In genomic region chr22:45844009-45844408, GRCh38 we compare ENCODE assay signal across 18 cellular contexts.
"Had no signal": no experiment of that assay in that cellular context is flagged by ENCODE, and none has a peak within 500 bp of the region (broad histone marks: within the 10 kb centered on the region; RNA-seq: fewer than 3 reads in every experiment).

No MANE protein-coding gene starts in this region.

- H3K9me3 ChIP-seq: ascending aorta, esophagus muscularis mucosa, heart right ventricle, ovary, right lobe of liver, stomach, upper lobe of left lung had no signal

- H3K9me3 Mint-ChIP-seq: activated naive CD4-positive, alpha-beta T cell treated with anti-CD3 and anti-CD28 coated beads, Interleukin-2, amount 10 ng/mL, durations not matched to agents 7 days and 5 days; natural killer cell; stimulated activated effector memory CD8-positive, alpha-beta T cell treated with anti-CD3 and anti-CD28 coated beads, Interleukin-12 subunit alpha, Interleukin-12 subunit beta, amount 100 ng/mL, for 72 hours had no signal

- H3K27me3 Mint-ChIP-seq: activated CD4-positive, alpha-beta T cell treated with anti-CD3 and anti-CD28 coated beads, Interleukin-2, amount 10 ng/mL, durations not matched to agents 7 days and 5 days; activated naive CD4-positive, alpha-beta T cell treated with anti-CD3 and anti-CD28 coated beads, Interleukin-2, amount 10 ng/mL, durations not matched to agents 7 days and 5 days; activated T-cell treated with anti-CD3 and anti-CD28 coated beads, Interleukin-2, amount 50 U/mL, for 24 hours; memory B cell had no signal

- H3K4me3 Mint-ChIP-seq: activated CD4-positive, alpha-beta T cell treated with anti-CD3 and anti-CD28 coated beads, Interleukin-2, amount 10 ng/mL, durations not matched to agents 7 days and 5 days; activated CD8-positive, alpha-beta T cell treated with anti-CD3 and anti-CD28 coated beads, Interleukin-2, amount 10 ng/mL, durations not matched to agents 7 days and 5 days; activated naive CD4-positive, alpha-beta T cell treated with anti-CD3 and anti-CD28 coated beads, Interleukin-2, amount 10 ng/mL, durations not matched to agents 7 days and 5 days; activated T-cell treated with anti-CD3 and anti-CD28 coated beads, Interleukin-2, amount 50 U/mL, for 24 hours; memory B cell; natural killer cell; stimulated activated effector memory CD8-positive, alpha-beta T cell treated with anti-CD3 and anti-CD28 coated beads, Interleukin-12 subunit alpha, Interleukin-12 subunit beta, amount 100 ng/mL, for 72 hours had no signal

- DNase-seq: activated CD4-positive, alpha-beta T cell treated with anti-CD3 and anti-CD28 coated beads, Interleukin-2, amount 10 ng/mL, durations not matched to agents 7 days and 5 days; activated CD8-positive, alpha-beta T cell treated with anti-CD3 and anti-CD28 coated beads, Interleukin-2, amount 10 ng/mL, durations not matched to agents 7 days and 5 days; activated naive CD4-positive, alpha-beta T cell treated with anti-CD3 and anti-CD28 coated beads, Interleukin-2, amount 10 ng/mL, durations not matched to agents 7 days and 5 days; activated T-cell treated with anti-CD3 and anti-CD28 coated beads, Interleukin-2, amount 50 U/mL, for 24 hours; effector CD8-positive, alpha-beta T cell; heart right ventricle; natural killer cell; ovary; right lobe of liver; stimulated activated CD4-positive, alpha-beta T cell treated with anti-CD3 and anti-CD28 coated beads, Interleukin-4, amount 100 ng/mL, for 24 hours; stomach; T-helper 1 cell; T-helper 9 cell; upper lobe of left lung had no signal

- H3K27ac Mint-ChIP-seq: activated CD4-positive, alpha-beta T cell treated with anti-CD3 and anti-CD28 coated beads, Interleukin-2, amount 10 ng/mL, durations not matched to agents 7 days and 5 days; activated CD8-positive, alpha-beta T cell treated with anti-CD3 and anti-CD28 coated beads, Interleukin-2, amount 10 ng/mL, durations not matched to agents 7 days and 5 days; activated naive CD4-positive, alpha-beta T cell treated with anti-CD3 and anti-CD28 coated beads, Interleukin-2, amount 10 ng/mL, durations not matched to agents 7 days and 5 days; activated T-cell treated with anti-CD3 and anti-CD28 coated beads, Interleukin-2, amount 50 U/mL, for 24 hours; memory B cell; stimulated activated effector memory CD8-positive, alpha-beta T cell treated with anti-CD3 and anti-CD28 coated beads, Interleukin-12 subunit alpha, Interleukin-12 subunit beta, amount 100 ng/mL, for 72 hours had no signal

- H3K36me3 ChIP-seq: ovary had no signal

- H3K4me1 ChIP-seq: ascending aorta, esophagus muscularis mucosa, right lobe of liver, stomach, upper lobe of left lung had no signal

- H3K4me1 Mint-ChIP-seq: stimulated activated effector memory CD8-positive, alpha-beta T cell treated with anti-CD3 and anti-CD28 coated beads, Interleukin-12 subunit alpha, Interleukin-12 subunit beta, amount 100 ng/mL, for 72 hours had no signal

- H3K27me3 ChIP-seq: ascending aorta, esophagus muscularis mucosa, heart right ventricle, ovary, right lobe of liver, stomach, upper lobe of left lung had no signal

- H3K4me3 ChIP-seq: ascending aorta, esophagus muscularis mucosa, heart right ventricle, ovary, right lobe of liver, stomach, upper lobe of left lung had no signal

- H3K27ac ChIP-seq: ascending aorta, esophagus muscularis mucosa, heart right ventricle, ovary, right lobe of liver, stomach, upper lobe of left lung had no signal
